20 cellular contexts compared by ENCODE assay signal in the genomic region with DNA sequence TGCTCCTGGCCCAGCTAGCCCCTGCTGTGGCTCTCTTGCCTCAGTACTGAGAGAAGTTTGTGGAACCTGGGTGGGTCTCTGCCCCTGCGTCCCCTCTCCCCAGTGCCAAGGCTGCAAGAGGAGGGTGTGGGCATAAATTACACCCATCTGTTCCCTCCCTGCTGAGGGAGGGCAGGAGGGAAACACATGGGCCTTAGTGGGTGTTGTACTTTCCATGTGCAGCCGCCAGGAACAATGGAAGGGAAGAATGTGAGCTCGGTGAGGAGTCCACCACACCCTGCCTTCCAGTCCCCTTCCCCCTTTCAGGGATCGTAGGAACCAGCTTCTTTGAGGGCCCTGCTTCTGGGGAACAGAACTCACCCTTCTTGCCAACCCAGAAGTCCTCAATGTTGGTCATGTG.
"Had no signal": no experiment of that assay in that cellular context is flagged by ENCODE, and none has a peak within 500 bp of the region (broad histone marks: within the 10 kb centered on the region; RNA-seq: fewer than 3 reads in every experiment).

No MANE protein-coding gene starts in this region.

- H3K9me3 ChIP-seq: esophagus squamous epithelium, heart left ventricle, neutrophil, sigmoid colon had no signal

- DNase-seq: cerebellar nuclear complex; dermis blood vessel endothelial cell; esophagus squamous epithelium; foreskin melanocyte; heart left ventricle; hypothalamus; kidney glomerular epithelial cell; midbrain; naive B cell; nephron progenitor cell; posterior cingulate gyrus; sigmoid colon; stimulated activated CD4-positive, alpha-beta T cell treated with anti-CD3 and anti-CD28 coated beads, Interleukin-12 subunit alpha, Interleukin-12 subunit beta, amount 100 ng/mL, for 4 hours; stimulated activated naive CD4-positive, alpha-beta T cell treated with Interleukin-2 at 50 U/mL for 16 hours had no signal

- ATAC-seq: heart left ventricle, left lobe of liver had no signal

- H3K4me3 Mint-ChIP-seq: naive B cell, nephron progenitor cell had no signal

- H3K4me1 Mint-ChIP-seq: naive B cell had no signal

- H3K27me3 ChIP-seq: esophagus squamous epithelium, heart left ventricle, neutrophil, sigmoid colon had no signal

- H3K27ac ChIP-seq: esophagus squamous epithelium, heart left ventricle, neutrophil, sigmoid colon had no signal

- H3K4me1 ChIP-seq: sigmoid colon had no signal

- H3K36me3 ChIP-seq: esophagus squamous epithelium, heart left ventricle, neutrophil, sigmoid colon had no signal

- H3K4me3 ChIP-seq: esophagus squamous epithelium, heart left ventricle, sigmoid colon, skin epidermis had no signal

- H3K36me3 Mint-ChIP-seq: naive B cell had no signal

- H3K27ac Mint-ChIP-seq: nephron progenitor cell had no signal

- H3K9me3 Mint-ChIP-seq: naive B cell had no signal

- FAIRE-seq: colon, islet of Langerhans, urothelium cell line had no signal
